1 cellular context compared by ENCODE assay signal in genomic region chr7:51647486-51647885, GRCh38.
TF ChIP-seq lines count a peak whose summit lies in the region.

No MANE protein-coding gene starts in this region.

TF ChIP-seq in GM23338, 12 proteins besides CTCF, POLR2A, EP300 and RAD21 (continued from another document):
- TF ChIP-seq ZNF462 (CRISPR knock-in tag; IDR thresholded peaks at IDR 0.05) = no peak
- TF ChIP-seq REST (IDR thresholded peaks at IDR 0.05; ENCODE audit: unreplicated experiment) = no peak
- TF ChIP-seq EZH2 (IDR thresholded peaks at IDR 0.05; ENCODE audit: low read depth, unreplicated experiment) = no peak
- TF ChIP-seq ZNF331 (CRISPR knock-in tag; IDR thresholded peaks at IDR 0.05; ENCODE audit: low read depth) = no peak
- TF ChIP-seq EZH2phosphoT487 (IDR thresholded peaks at IDR 0.05; ENCODE audit: unreplicated experiment) = no peak
